Comparison of ENCODE assay signal across 23 cellular contexts in the genomic region with DNA sequence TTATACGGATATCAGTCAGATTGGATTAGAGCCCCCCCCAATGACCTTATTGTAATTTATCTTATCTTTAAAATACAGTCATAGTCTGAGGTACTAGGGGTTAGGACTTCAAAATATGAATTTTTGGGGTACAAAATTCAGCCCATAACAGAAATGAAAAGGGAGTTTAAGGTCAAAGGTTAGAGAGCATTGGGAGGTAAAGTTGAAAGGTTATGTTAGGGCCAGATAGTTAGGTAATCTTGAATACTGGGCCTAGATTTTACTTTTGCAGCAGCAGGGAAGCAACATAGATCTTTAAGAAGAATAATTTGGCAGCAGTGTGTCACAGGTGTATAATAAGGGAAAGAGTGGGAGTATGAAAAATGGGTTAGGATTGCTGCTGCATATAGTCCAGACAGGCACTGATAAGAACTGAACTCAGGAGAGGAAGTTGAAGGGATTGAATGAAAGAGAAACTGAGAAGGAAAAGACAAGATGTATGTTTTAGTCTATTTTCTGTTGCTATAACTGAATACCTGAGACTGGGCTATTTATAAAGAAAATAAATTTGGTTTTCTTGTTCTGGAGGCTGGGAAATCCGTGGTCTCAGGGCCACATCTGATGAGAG. TPM values are rescaled to one million over a fixed set of nuclear protein-coding genes. Genes with fewer than 3 reads are reported as not detected.
DNase-seq lines count a peak whose midpoint lies in the region; ATAC-seq and TF ChIP-seq lines count a peak whose summit lies in the region.
"Had no signal": no experiment of that assay in that cellular context is flagged by ENCODE, and none has a peak within 500 bp of the region (broad histone marks: within the 10 kb centered on the region; RNA-seq: fewer than 3 reads in every experiment).

No MANE protein-coding gene starts in this region.

- no peak overlapping the region for H3K4me3 ChIP-seq in CD8-positive, alpha-beta T cell (ENCODE audit: low read depth, low read length)
- no peak overlapping the region for H3K4me3 ChIP-seq in GM23338
- no peak overlapping the region for H3K4me3 ChIP-seq in thyroid gland (replicated peaks in 1 of 3)
- H3K4me3 ChIP-seq: MG63, neural progenitor cell, sigmoid colon had no signal

- H2AFZ ChIP-seq in GM23338: peak overlapping the region; percentile 7; the same call in 1 of the 2 replicates
- H2AFZ ChIP-seq: neural progenitor cell had no signal

- H3K4me1 ChIP-seq in CD8-positive, alpha-beta T cell (ENCODE audit: insufficient read depth, low read length): peaks cover 52% of the 10 kb centered on the region
- no peaks in the 10 kb centered on the region for H3K4me1 ChIP-seq in GM23338 (ENCODE audit: insufficient read depth)
- no peaks in the 10 kb centered on the region for H3K4me1 ChIP-seq in thyroid gland
- H3K4me1 ChIP-seq: neural progenitor cell, sigmoid colon had no signal

- no peaks in the 10 kb centered on the region for H3K79me2 ChIP-seq in GM23338 (replicated peaks; ENCODE audit: insufficient read depth)

- TF ChIP-seq CTCF in CD4-positive, alpha-beta T cell (IDR thresholded peaks at IDR 0.05): no peak
- no peak for TF ChIP-seq CTCF in CD8-positive, alpha-beta T cell (IDR thresholded peaks at IDR 0.05)
- TF ChIP-seq CTCF in GM23338 (conservative IDR thresholded peaks at IDR 0.05; ENCODE audit: low read depth in 2 of 2) (no peak), thyroid gland (IDR thresholded peaks at IDR 0.05) (no peak)

- H3K9me3 Mint-ChIP-seq in CD4-positive, alpha-beta T cell: peaks cover 2% of the 10 kb centered on the region
- H3K9me3 Mint-ChIP-seq in CD8-positive, alpha-beta T cell: no peaks in the 10 kb centered on the region
- H3K9me3 Mint-ChIP-seq in GM23338: no peaks in the 10 kb centered on the region
- no peaks in the 10 kb centered on the region for H3K9me3 Mint-ChIP-seq in activated T-helper 17 cell treated with anti-CD3 and anti-CD28 coated beads, Interleukin-2, amount 50 U/mL, for 72 hours
- H3K9me3 Mint-ChIP-seq: activated B cell treated with CpG ODN at 0.5 μM for 24 hours; activated CD4-positive, alpha-beta memory T cell treated with anti-CD3 and anti-CD28 coated beads, Interleukin-2, amount 10 ng/mL, durations not matched to agents 7 days and 5 days; CD8-positive, alpha-beta memory T cell had no signal

- H4K20me1 ChIP-seq in GM23338 (replicated peaks; ENCODE audit: insufficient read depth): no peaks in the 10 kb centered on the region

- peaks cover 67% of the 10 kb centered on the region for H3K4me1 Mint-ChIP-seq in CD4-positive, alpha-beta T cell (ENCODE audit: low read depth)
- H3K4me1 Mint-ChIP-seq in CD8-positive, alpha-beta T cell (ENCODE audit: low read depth): peaks cover 65% of the 10 kb centered on the region
- no peaks in the 10 kb centered on the region for H3K4me1 Mint-ChIP-seq in GM23338
- H3K4me1 Mint-ChIP-seq in activated T-helper 17 cell treated with anti-CD3 and anti-CD28 coated beads, Interleukin-2, amount 50 U/mL, for 72 hours: peaks cover 21% of the 10 kb centered on the region
- H3K4me1 Mint-ChIP-seq: activated B cell treated with CpG ODN at 0.5 μM for 24 hours had no signal

- H3K27me3 Mint-ChIP-seq in CD4-positive, alpha-beta T cell: no peaks in the 10 kb centered on the region
- H3K27me3 Mint-ChIP-seq in CD8-positive, alpha-beta T cell (ENCODE audit: low read depth): no peaks in the 10 kb centered on the region
- H3K27me3 Mint-ChIP-seq in GM23338 (ENCODE audit: insufficient read depth, low read depth, poor library complexity): peaks cover 2% of the 10 kb centered on the region
- no peaks in the 10 kb centered on the region for H3K27me3 Mint-ChIP-seq in activated T-helper 17 cell treated with anti-CD3 and anti-CD28 coated beads, Interleukin-2, amount 50 U/mL, for 72 hours

- intact Hi-C loops in CD4-positive, alpha-beta T cell (cut with DNase I, micrococcal nuclease): loop anchor here in 1 of 2 experiments (10.0 kb wide), 1 partner anchor 1332 kb away; no protein-coding TSS in a partner anchor
- intact Hi-C loops in CD8-positive, alpha-beta T cell (cut with DNase I, micrococcal nuclease): no loop called here
- intact Hi-C loops in thyroid gland (cut with DNase I): no loop called here

- POLR2A ChIA-PET in CD4-positive, alpha-beta T cell (lab: Charles Lee): interaction anchor here (1.0 kb wide), 1 partner anchor 10 kb away, joined by 3 read pairs; no protein-coding TSS in a partner anchor
- POLR2A ChIA-PET in CD8-positive, alpha-beta T cell (lab: Charles Lee): interaction anchor here (2.0 to 2.1 kb wide), 2 partner anchors 9 to 11 kb away, joined by 4 to 11 read pairs; a partner anchor contains a TSS

- no peak for ATAC-seq in CD4-positive, alpha-beta T cell (ENCODE audit: poor library complexity)
- ATAC-seq in CD8-positive, alpha-beta T cell: no peak
- no peak for ATAC-seq in GM23338
- peak; percentile 54 for ATAC-seq in activated T-helper 17 cell treated with anti-CD3 and anti-CD28 coated beads, Interleukin-2, amount 50 U/mL, for 72 hours (replicated peaks)
- ATAC-seq: HCT116, PC-3, Right ventricle myocardium inferior had no signal

- H3F3A ChIP-seq in GM23338 (replicated peaks; ENCODE audit: low read depth): no peaks in the 10 kb centered on the region

- TF ChIP-seq POLR2A in thyroid gland (IDR thresholded peaks at IDR 0.05): no peak

- no peaks in the 10 kb centered on the region for H3K27me3 ChIP-seq in CD4-positive, alpha-beta T cell (ENCODE audit: control insufficient read depth, insufficient read depth, low read length)
- no peaks in the 10 kb centered on the region for H3K27me3 ChIP-seq in CD8-positive, alpha-beta T cell (ENCODE audit: insufficient read depth, low read length)
- no peaks in the 10 kb centered on the region for H3K27me3 ChIP-seq in GM23338 (ENCODE audit: insufficient read depth)
- no peaks in the 10 kb centered on the region for H3K27me3 ChIP-seq in thyroid gland
- H3K27me3 ChIP-seq: MG63, neural progenitor cell, sigmoid colon had no signal

- H3K9me3 ChIP-seq in CD4-positive, alpha-beta T cell (ENCODE audit: control insufficient read depth, low read length): no peaks in the 10 kb centered on the region
- no peaks in the 10 kb centered on the region for H3K9me3 ChIP-seq in CD8-positive, alpha-beta T cell (ENCODE audit: low read length)
- H3K9me3 ChIP-seq in thyroid gland: no peaks in the 10 kb centered on the region
- H3K9me3 ChIP-seq: MG63, sigmoid colon had no signal

- CTCF ChIA-PET in CD4-positive, alpha-beta T cell (lab: Charles Lee): no interaction called here
- CTCF ChIA-PET in CD8-positive, alpha-beta T cell (lab: Charles Lee): no interaction called here

- WGBS in thyroid gland, 2 donors: 80 to 91% methylated on average over 2 of the region's 2 CpGs

- H3K27ac Mint-ChIP-seq in CD4-positive, alpha-beta T cell: peak overlapping the region; percentile 94
- H3K27ac Mint-ChIP-seq in CD8-positive, alpha-beta T cell: peak overlapping the region; percentile 69
- no peak overlapping the region for H3K27ac Mint-ChIP-seq in GM23338
- peak overlapping the region; percentile 12 for H3K27ac Mint-ChIP-seq in activated T-helper 17 cell treated with anti-CD3 and anti-CD28 coated beads, Interleukin-2, amount 50 U/mL, for 72 hours
- H3K27ac Mint-ChIP-seq: activated B cell treated with CpG ODN at 0.5 μM for 24 hours; activated CD4-positive, alpha-beta memory T cell treated with anti-CD3 and anti-CD28 coated beads, Interleukin-2, amount 10 ng/mL, durations not matched to agents 7 days and 5 days; neural progenitor cell had no signal

- H3K36me3 Mint-ChIP-seq in CD4-positive, alpha-beta T cell (ENCODE audit: low read depth): peaks cover 8% of the 10 kb centered on the region
- no peaks in the 10 kb centered on the region for H3K36me3 Mint-ChIP-seq in CD8-positive, alpha-beta T cell
- no peaks in the 10 kb centered on the region for H3K36me3 Mint-ChIP-seq in GM23338 (ENCODE audit: low read depth)
- H3K36me3 Mint-ChIP-seq in activated T-helper 17 cell treated with anti-CD3 and anti-CD28 coated beads, Interleukin-2, amount 50 U/mL, for 72 hours (ENCODE audit: low read depth): no peaks in the 10 kb centered on the region
- H3K36me3 Mint-ChIP-seq: neural progenitor cell had no signal

- no peak overlapping the region for H3K27ac ChIP-seq in CD4-positive, alpha-beta T cell (ENCODE audit: low read depth, low read length)
- no peak overlapping the region for H3K27ac ChIP-seq in CD8-positive, alpha-beta T cell (ENCODE audit: low read depth, low read length)
- H3K27ac ChIP-seq in GM23338 (ENCODE audit: low read depth): no peak overlapping the region
- no peak overlapping the region for H3K27ac ChIP-seq in thyroid gland
- H3K27ac ChIP-seq: epithelial cell of prostate, neural progenitor cell, sigmoid colon had no signal

- no peaks in the 10 kb centered on the region for H3K9me2 ChIP-seq in GM23338 (ENCODE audit: insufficient read depth)

- DNase-seq in CD4-positive, alpha-beta T cell: no peak
- no peak for DNase-seq in CD8-positive, alpha-beta T cell
- DNase-seq in GM23338 (ENCODE audit: low spot score) (no peak), NCI-H748 treated with DMSO at 0.1 percent for 48 hours (lab: John Stamatoyannopoulos, UW) (no peak), DMS79 (lab: John Stamatoyannopoulos, UW) (no peak), thyroid gland (no peak)
- DNase-seq: activated B cell treated with CpG ODN at 0.5 μM for 24 hours; activated CD4-positive, alpha-beta memory T cell treated with anti-CD3 and anti-CD28 coated beads, Interleukin-2, amount 10 ng/mL, durations not matched to agents 7 days and 5 days; activated T-cell treated with anti-CD3 and anti-CD28 coated beads, Interleukin-2, amount 50 U/mL, for 1 hour; CD8-positive, alpha-beta memory T cell; cerebellar nuclear complex; MG63; NCI-H1417; NCI-H446 treated with DMSO at 0.1 percent for 48 hours; PC-3; sigmoid colon; T-helper 9 cell; trophoblast cell had no signal

- H3K4me3 Mint-ChIP-seq in CD4-positive, alpha-beta T cell: no peak overlapping the region
- H3K4me3 Mint-ChIP-seq in CD8-positive, alpha-beta T cell: no peak overlapping the region
- H3K4me3 Mint-ChIP-seq in GM23338: no peak overlapping the region
- peak overlapping the region; percentile 21 for H3K4me3 Mint-ChIP-seq in activated T-helper 17 cell treated with anti-CD3 and anti-CD28 coated beads, Interleukin-2, amount 50 U/mL, for 72 hours
- H3K4me3 Mint-ChIP-seq: activated B cell treated with CpG ODN at 0.5 μM for 24 hours; activated CD4-positive, alpha-beta memory T cell treated with anti-CD3 and anti-CD28 coated beads, Interleukin-2, amount 10 ng/mL, durations not matched to agents 7 days and 5 days; CD8-positive, alpha-beta memory T cell; neural progenitor cell had no signal

- no peak overlapping the region for H3K4me2 ChIP-seq in GM23338
- H3K4me2 ChIP-seq: neural progenitor cell had no signal

- H3K36me3 ChIP-seq in CD8-positive, alpha-beta T cell (ENCODE audit: insufficient read depth, low read length): no peaks in the 10 kb centered on the region
- H3K36me3 ChIP-seq in GM23338 (ENCODE audit: insufficient read depth) (no peaks in the 10 kb centered on the region), thyroid gland (no peaks in the 10 kb centered on the region)
- H3K36me3 ChIP-seq: MG63, neural progenitor cell, sigmoid colon had no signal

RNA-seq across cellular contexts. Expression of a gene that starts 10.7 kb away (rescaled TPM):
- total RNA-seq in CD4-positive, alpha-beta T cell: 1 to 10 TPM; 7.2 to 7.4 TPM
- 1 to 10 TPM; 6.4 to 6.8 TPM for total RNA-seq in CD8-positive, alpha-beta T cell
- total RNA-seq in GM23338 (2014; rRNA removed; shearing (Covaris generic)): 3.3 and 5.4 TPM in 2 replicates
- 1.4 and 2.5 TPM in 2 replicates for polyA plus RNA-seq in GM23338 (2016; fragmentation: Nextera tagmentation; extraction: Ambion mirVana)
- 1 to 10 TPM in 1 of 2 donors, under 1 TPM in 1; 0.91 to 3.9 TPM for total RNA-seq in activated T-helper 17 cell treated with anti-CD3 and anti-CD28 coated beads, Interleukin-2, amount 50 U/mL, for 72 hours
- 1 to 10 TPM in 3 of 4 donors, under 1 TPM in 1; 0.94 to 3.1 (median 1.5) TPM for total RNA-seq in thyroid gland
- total RNA-seq: activated B cell treated with CpG ODN at 0.5 μM for 24 hours had no signal
